1 cellular context compared by ENCODE assay signal in genomic region chr6:30612687-30613248, GRCh38.
TF ChIP-seq lines count a peak whose summit lies in the region.

No MANE protein-coding gene starts in this region.

TF ChIP-seq in HepG2, 621 proteins besides CTCF, POLR2A, EP300 and RAD21 (continued from another document):
- TF ChIP-seq, protein P1, sequence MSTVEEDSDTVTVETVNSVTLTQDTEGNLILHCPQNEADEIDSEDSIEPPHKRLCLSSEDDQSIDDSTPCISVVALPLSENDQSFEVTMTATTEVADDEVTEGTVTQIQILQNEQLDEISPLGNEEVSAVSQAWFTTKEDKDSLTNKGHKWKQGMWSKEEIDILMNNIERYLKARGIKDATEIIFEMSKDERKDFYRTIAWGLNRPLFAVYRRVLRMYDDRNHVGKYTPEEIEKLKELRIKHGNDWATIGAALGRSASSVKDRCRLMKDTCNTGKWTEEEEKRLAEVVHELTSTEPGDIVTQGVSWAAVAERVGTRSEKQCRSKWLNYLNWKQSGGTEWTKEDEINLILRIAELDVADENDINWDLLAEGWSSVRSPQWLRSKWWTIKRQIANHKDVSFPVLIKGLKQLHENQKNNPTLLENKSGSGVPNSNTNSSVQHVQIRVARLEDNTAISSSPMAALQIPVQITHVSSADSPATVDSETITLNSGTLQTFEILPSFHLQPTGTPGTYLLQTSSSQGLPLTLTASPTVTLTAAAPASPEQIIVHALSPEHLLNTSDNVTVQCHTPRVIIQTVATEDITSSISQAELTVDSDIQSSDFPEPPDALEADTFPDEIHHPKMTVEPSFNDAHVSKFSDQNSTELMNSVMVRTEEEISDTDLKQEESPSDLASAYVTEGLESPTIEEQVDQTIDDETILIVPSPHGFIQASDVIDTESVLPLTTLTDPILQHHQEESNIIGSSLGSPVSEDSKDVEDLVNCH (CRISPR knock-in tag; IDR thresholded peaks at IDR 0.05), result no peak
- TF ChIP-seq CBX2 (IDR thresholded peaks at IDR 0.05; ENCODE audit: low read depth, low read length), result no peak
- TF ChIP-seq CBX2 (CRISPR knock-in tag; IDR thresholded peaks at IDR 0.05; ENCODE audit: low read depth), result no peak
- TF ChIP-seq TARDBP (CRISPR knock-in tag; IDR thresholded peaks at IDR 0.05), result 0 out of 2 replicates have a peak, but pooled peaks have one; percentile 33
- TF ChIP-seq ISL2 (CRISPR knock-in tag; IDR thresholded peaks at IDR 0.05), result no peak
- TF ChIP-seq ZNF878 (CRISPR knock-in tag; IDR thresholded peaks at IDR 0.05), result 0 out of 2 replicates have a peak, but pooled peaks have one; percentile 51
- TF ChIP-seq ZBTB44 (CRISPR knock-in tag; IDR thresholded peaks at IDR 0.05), result no peak
- no peak for TF ChIP-seq SIN3A (IDR thresholded peaks at IDR 0.05; ENCODE audit: borderline replicate concordance, low read depth, low read length)
- TF ChIP-seq ZBTB3 (CRISPR knock-in tag; IDR thresholded peaks at IDR 0.05; ENCODE audit: borderline replicate concordance, low read depth), result no peak
- TF ChIP-seq ZBED4 (CRISPR knock-in tag; IDR thresholded peaks at IDR 0.05; ENCODE audit: borderline replicate concordance), result no peak
- no peak for TF ChIP-seq FOXK1 (CRISPR knock-in tag; IDR thresholded peaks at IDR 0.05; ENCODE audit: borderline replicate concordance, low read depth)
- no peak for TF ChIP-seq HNF4A (CRISPR knock-in tag; IDR thresholded peaks at IDR 0.05)
- no peak for TF ChIP-seq SP2 (CRISPR knock-in tag; IDR thresholded peaks at IDR 0.05)
- TF ChIP-seq NAIF1 (CRISPR knock-in tag; IDR thresholded peaks at IDR 0.05; ENCODE audit: borderline replicate concordance), result no peak
- TF ChIP-seq ZFP41 (CRISPR knock-in tag; IDR thresholded peaks at IDR 0.05; ENCODE audit: borderline replicate concordance), result no peak
- TF ChIP-seq FOSL2 (CRISPR knock-in tag; IDR thresholded peaks at IDR 0.05), result no peak
- no peak for TF ChIP-seq ARHGAP35 (CRISPR knock-in tag; IDR thresholded peaks at IDR 0.05; ENCODE audit: borderline replicate concordance)
- no peak for TF ChIP-seq ZMAT3 (CRISPR knock-in tag; conservative IDR thresholded peaks at IDR 0.05)
- TF ChIP-seq ZNF572 (CRISPR knock-in tag; IDR thresholded peaks at IDR 0.05), result no peak
- TF ChIP-seq NCOR1 (IDR thresholded peaks at IDR 0.05; ENCODE audit: borderline replicate concordance, low read length), result no peak
- TF ChIP-seq SNAPC2 (CRISPR knock-in tag; IDR thresholded peaks at IDR 0.05), result no peak; the same call in 1 of the 2 replicates
- no peak for TF ChIP-seq ZNF101 (CRISPR knock-in tag; IDR thresholded peaks at IDR 0.05; ENCODE audit: borderline replicate concordance, low read depth)
- no peak for TF ChIP-seq SPEN (CRISPR knock-in tag; IDR thresholded peaks at IDR 0.05; ENCODE audit: low read depth)
- TF ChIP-seq ZNF205 (CRISPR knock-in tag; IDR thresholded peaks at IDR 0.05), result no peak
- TF ChIP-seq SKI (IDR thresholded peaks at IDR 0.05; ENCODE audit: partially characterized antibody), result no peak
- TF ChIP-seq ZNF615 (CRISPR knock-in tag; IDR thresholded peaks at IDR 0.05; ENCODE audit: borderline replicate concordance), result 0 out of 2 replicates have a peak, but pooled peaks have one; percentile 33
- no peak for TF ChIP-seq ZSCAN12 (CRISPR knock-in tag; IDR thresholded peaks at IDR 0.05)
TF ChIP-seq in HepG2: peak in this region for 18.
